Comparison of ENCODE assay signal across 8 cellular contexts in genomic region chr19:7944177-7944761, GRCh38. TPM values are rescaled to one million over a fixed set of nuclear protein-coding genes. Genes with fewer than 3 reads are reported as not detected.
DNase-seq lines count a peak whose midpoint lies in the region; ATAC-seq and TF ChIP-seq lines count a peak whose summit lies in the region.

No MANE protein-coding gene starts in this region.

- H3K9me2 ChIP-seq in DOHH2 (replicated peaks; ENCODE audit: control insufficient read depth, low read length) = no peaks in the 10 kb centered on the region

- H3F3A ChIP-seq in DOHH2 (ENCODE audit: control insufficient read depth, insufficient read depth) = no peaks in the 10 kb centered on the region; the same call in 1 of the 2 replicates

- H3K9ac ChIP-seq in SK-N-MC (ENCODE audit: insufficient read length) = peak overlapping the region; percentile 89

- peak; percentile 74 for DNase-seq in HCEC 1CT
- DNase-seq in NAMALWA (ENCODE audit: low spot score) = peak; percentile 97
- peak; percentile 95 for DNase-seq in SK-N-MC (ENCODE audit: low read depth, low spot score)
- peak; percentile 82 to 88 for DNase-seq in activated naive CD4-positive, alpha-beta T cell treated with anti-CD3 and anti-CD28 coated beads, Interleukin-2, amount 50 U/mL, for 72 hours (ENCODE audit: low spot score in 2 of 2)
- DNase-seq in head of caudate nucleus = peak; percentile 74 to 96 (median 90)
- DNase-seq in ovary = peak; percentile 82 to 89 (median 88)
- DNase-seq in thyroid gland = peak; percentile 85 to 88

- no peaks in the 10 kb centered on the region for H3K9me3 Mint-ChIP-seq in activated naive CD4-positive, alpha-beta T cell treated with anti-CD3 and anti-CD28 coated beads, Interleukin-2, amount 50 U/mL, for 72 hours

- peak overlapping the region; percentile 68 for H3K27ac ChIP-seq in DOHH2 (ENCODE audit: low read depth, low read length)
- H3K27ac ChIP-seq in SK-N-MC = peak overlapping the region; percentile 82
- H3K27ac ChIP-seq in ovary = peak overlapping the region in 1 of 2 donors; percentile 97
- H3K27ac ChIP-seq in thyroid gland = peak overlapping the region in 2 of 3 donors; percentile 34 to 58

- TF ChIP-seq CTCF in DOHH2 (IDR thresholded peaks at IDR 0.05; ENCODE audit: low read depth, low read length, poor library complexity, severe bottlenecking) (peak; percentile 95), ovary (IDR thresholded peaks at IDR 0.05) (peak; percentile 84 to 89 (median 87)), thyroid gland (IDR thresholded peaks at IDR 0.05) (peak; percentile 70 to 92 (median 78))

- peak; percentile 47 to 48 for ATAC-seq in activated naive CD4-positive, alpha-beta T cell treated with anti-CD3 and anti-CD28 coated beads, Interleukin-2, amount 50 U/mL, for 72 hours

- TF ChIP-seq EP300 in ovary (IDR thresholded peaks at IDR 0.05) = no peak

- H3K9me3 ChIP-seq in DOHH2 (ENCODE audit: control insufficient read depth, insufficient read depth, low read length) = no peaks in the 10 kb centered on the region
- no peaks in the 10 kb centered on the region for H3K9me3 ChIP-seq in SK-N-MC (ENCODE audit: low read depth, low read length)
- H3K9me3 ChIP-seq in ovary = no peaks in the 10 kb centered on the region
- no peaks in the 10 kb centered on the region for H3K9me3 ChIP-seq in thyroid gland

- intact Hi-C loops in head of caudate nucleus (cut with DNase I) (loop anchor here (5.0 to 10.0 kb wide), 2 partner anchors 58 to 211 kb away; no protein-coding TSS in a partner anchor), ovary (cut with DNase I) (loop anchor here in 3 of 4 donors (1.0 to 10.0 kb wide), 3 partner anchors 61 to 311 kb away; partner anchors contain the start of gene ELAVL1 (in 1 of the 3)), thyroid gland (cut with DNase I) (no loop called here)

- H3K4me2 ChIP-seq in DOHH2 (ENCODE audit: low read length) = peak overlapping the region; percentile 99

- TF ChIP-seq POLR2A in ovary (IDR thresholded peaks at IDR 0.05) (no peak), thyroid gland (IDR thresholded peaks at IDR 0.05) (no peak)

- no peaks in the 10 kb centered on the region for H3K27me3 ChIP-seq in DOHH2 (ENCODE audit: control insufficient read depth, low read length)
- no peaks in the 10 kb centered on the region for H3K27me3 ChIP-seq in ovary
- H3K27me3 ChIP-seq in thyroid gland = no peaks in the 10 kb centered on the region

- peaks cover 10 to 20% of the 10 kb centered on the region in 2 donors for H3K36me3 Mint-ChIP-seq in activated naive CD4-positive, alpha-beta T cell treated with anti-CD3 and anti-CD28 coated beads, Interleukin-2, amount 50 U/mL, for 72 hours

- peaks cover 22% of the 10 kb centered on the region for H3K4me1 ChIP-seq in DOHH2 (ENCODE audit: control insufficient read depth, low read length)
- peaks cover 10% of the 10 kb centered on the region for H3K4me1 ChIP-seq in ovary (ENCODE audit: insufficient read depth)
- H3K4me1 ChIP-seq in thyroid gland = peaks cover 17 to 32% of the 10 kb centered on the region in 2 donors

- H3K27ac Mint-ChIP-seq in activated naive CD4-positive, alpha-beta T cell treated with anti-CD3 and anti-CD28 coated beads, Interleukin-2, amount 50 U/mL, for 72 hours = peak overlapping the region; percentile 97 to 98

- peaks cover 52% of the 10 kb centered on the region for H3K79me2 ChIP-seq in DOHH2 (ENCODE audit: control insufficient read depth, low read length)

- H3K36me3 ChIP-seq in DOHH2 (ENCODE audit: control insufficient read depth, low read length) (peaks cover 29% of the 10 kb centered on the region), SK-N-MC (ENCODE audit: insufficient read depth, low read length) (peaks cover 28% of the 10 kb centered on the region), ovary (no peaks in the 10 kb centered on the region), thyroid gland (peaks cover 9 to 11% of the 10 kb centered on the region in 2 donors)

- H3K4me3 ChIP-seq in DOHH2 (ENCODE audit: low read length) = peak overlapping the region; percentile 98
- H3K4me3 ChIP-seq in SK-N-MC = peak overlapping the region; percentile 86
- H3K4me3 ChIP-seq in ovary = peak overlapping the region; percentile 51
- peak overlapping the region in 1 of 3 donors; percentile 30 for H3K4me3 ChIP-seq in thyroid gland (replicated peaks in 1 of 3)

- peaks cover 4% of the 10 kb centered on the region; the same call in 1 of the 2 replicates for H4K20me1 ChIP-seq in DOHH2 (ENCODE audit: control insufficient read depth, insufficient read depth, low read depth, low read length)

- 26 to 31% (median 27%) methylated on average over 18 of the region's 18 CpGs for WGBS in ovary, 3 donors
- 28 to 30% methylated on average over 18 of the region's 18 CpGs for WGBS in thyroid gland, 2 donors

RNA-seq across cellular contexts. Expression of gene TIMM44, which starts 0.8 kb away (rescaled TPM):
- 10 to 100 TPM; 66.0 to 99.3 TPM for total RNA-seq in activated naive CD4-positive, alpha-beta T cell treated with anti-CD3 and anti-CD28 coated beads, Interleukin-2, amount 50 U/mL, for 72 hours
- 100 to 1,000 TPM in 1 of 7 donors, 10 to 100 TPM in 6; 43.4 to 110 (median 51.8) TPM for total RNA-seq in ovary
- polyA plus RNA-seq in ovary = 10 to 100 TPM; 29.8 to 48.4 TPM
- 10 to 100 TPM; 47.4 to 85.6 (median 56.6) TPM for total RNA-seq in thyroid gland

RNA-seq across cellular contexts. Expression of gene CTXN1, which starts 18.3 kb away (rescaled TPM):
- total RNA-seq in activated naive CD4-positive, alpha-beta T cell treated with anti-CD3 and anti-CD28 coated beads, Interleukin-2, amount 50 U/mL, for 72 hours = under 1 TPM in 1 of 2 donors, not detected in 1; 0.78 TPM
- total RNA-seq in ovary (10 to 100 TPM in 2 of 7 donors, 1 to 10 TPM in 5; 1.4 to 99.7 (median 6.1) TPM), thyroid gland (1 to 10 TPM; 1.4 to 3.0 (median 2.0) TPM)
- 1 to 10 TPM in 1 of 2 donors, not detected in 1; 3.3 TPM for polyA plus RNA-seq in ovary

RNA-seq across cellular contexts. Expression of gene SNAPC2, which starts 24.1 kb away (rescaled TPM):
- total RNA-seq in activated naive CD4-positive, alpha-beta T cell treated with anti-CD3 and anti-CD28 coated beads, Interleukin-2, amount 50 U/mL, for 72 hours = 10 to 100 TPM; 16.0 to 22.0 TPM
- total RNA-seq in ovary (10 to 100 TPM in 6 of 7 donors, 1 to 10 TPM in 1; 8.8 to 26.6 (median 16.3) TPM), thyroid gland (10 to 100 TPM in 2 of 4 donors, 1 to 10 TPM in 2; 9.3 to 14.0 (median 11.5) TPM)
- 10 to 100 TPM in 1 of 2 donors, 1 to 10 TPM in 1; 1.8 to 19.8 TPM for polyA plus RNA-seq in ovary

RNA-seq across cellular contexts. Expression of gene TGFBR3L, which starts 29.6 kb away (rescaled TPM):
- total RNA-seq in activated naive CD4-positive, alpha-beta T cell treated with anti-CD3 and anti-CD28 coated beads, Interleukin-2, amount 50 U/mL, for 72 hours = 1 to 10 TPM; 3.3 to 5.8 TPM
- total RNA-seq in ovary = 1 to 10 TPM in 2 of 7 donors, not detected in 5; 1.0 to 6.9 TPM
- under 1 TPM in 1 of 2 donors, not detected in 1; 0.18 TPM for polyA plus RNA-seq in ovary
- not detected for total RNA-seq in thyroid gland

RNA-seq across cellular contexts. Expression of gene MAP2K7, which starts 40.6 kb away (rescaled TPM):
- total RNA-seq in activated naive CD4-positive, alpha-beta T cell treated with anti-CD3 and anti-CD28 coated beads, Interleukin-2, amount 50 U/mL, for 72 hours = 10 to 100 TPM; 38.4 to 55.3 TPM
- 10 to 100 TPM in 5 of 7 donors, 1 to 10 TPM in 2; 9.2 to 35.5 (median 26.3) TPM for total RNA-seq in ovary
- polyA plus RNA-seq in ovary = 10 to 100 TPM in 1 of 2 donors, 1 to 10 TPM in 1; 6.3 to 32.2 TPM
- total RNA-seq in thyroid gland = 10 to 100 TPM in 3 of 4 donors, 1 to 10 TPM in 1; 9.1 to 18.6 (median 14.9) TPM
